1 cellular context compared by ENCODE assay signal in genomic region chr5:139814704-139815280, GRCh38.
TF ChIP-seq lines count a peak whose summit lies in the region.

No MANE protein-coding gene starts in this region.

TF ChIP-seq in H1, 55 proteins besides CTCF, POLR2A, EP300 and RAD21:
- TF ChIP-seq CEBPB (IDR thresholded peaks at IDR 0.05; ENCODE audit: low read depth, low read length): no peak
- no peak for TF ChIP-seq YY1 (IDR thresholded peaks at IDR 0.05; ENCODE audit: low read depth, low read length)
- no peak for TF ChIP-seq SIRT6 (IDR thresholded peaks at IDR 0.05; ENCODE audit: low read length)
- TF ChIP-seq CHD1 (IDR thresholded peaks at IDR 0.05; ENCODE audit: low read depth, low read length): no peak
- TF ChIP-seq GTF2F1 (IDR thresholded peaks at IDR 0.05; ENCODE audit: borderline replicate concordance, low read depth, low read length): no peak
- no peak for TF ChIP-seq KDM5A (IDR thresholded peaks at IDR 0.05; ENCODE audit: low read length)
- no peak for TF ChIP-seq USF2 (IDR thresholded peaks at IDR 0.05; ENCODE audit: low read length)
- TF ChIP-seq KDM1A (IDR thresholded peaks at IDR 0.05; ENCODE audit: borderline replicate concordance, low read length): no peak
- no peak for TF ChIP-seq TAF7 (optimal IDR thresholded peaks at IDR 0.05; ENCODE audit: borderline replicate concordance, low read depth, low read length)
- TF ChIP-seq JUND (IDR thresholded peaks at IDR 0.05; ENCODE audit: low read length): no peak
- TF ChIP-seq GABPA (IDR thresholded peaks at IDR 0.05; ENCODE audit: borderline replicate concordance, insufficient read depth, low read length): no peak
- TF ChIP-seq POLR2AphosphoS5 (IDR thresholded peaks at IDR 0.05; ENCODE audit: low read depth, low read length): no peak
- no peak for TF ChIP-seq TAF1 (IDR thresholded peaks at IDR 0.05; ENCODE audit: low read depth, low read length)
